In the genomic region with DNA sequence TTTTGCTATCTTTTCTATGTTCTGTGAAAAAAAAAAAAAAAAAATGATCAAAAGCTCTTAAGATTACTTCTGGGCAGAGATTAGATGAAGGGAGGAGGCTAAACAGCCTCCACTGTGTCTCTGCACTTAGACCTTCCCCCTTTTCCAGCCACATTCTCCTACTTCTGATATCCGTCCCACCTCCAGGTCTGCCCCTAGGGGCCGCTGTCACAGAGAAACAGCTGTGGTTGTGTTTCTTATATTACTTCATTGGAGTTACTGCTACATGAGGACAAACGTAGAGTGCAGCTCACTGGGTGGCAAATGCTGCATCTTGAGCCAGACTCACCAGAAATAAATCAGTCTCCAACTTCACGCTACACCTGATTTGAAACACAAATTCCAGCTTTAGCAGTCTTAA, we compare ENCODE assay signal across 8 cellular contexts.
DNase-seq lines count a peak whose midpoint lies in the region; ATAC-seq, FAIRE-seq and TF ChIP-seq lines count a peak whose summit lies in the region.

No MANE protein-coding gene starts in this region.

- no peak for FAIRE-seq in endothelial cell of umbilical vein (lab: Jason Lieb, UNC)

- TF ChIP-seq POLR2A in endothelial cell of umbilical vein (IDR thresholded peaks at IDR 0.05; ENCODE audit: low read depth, low read length) (no peak), spleen (IDR thresholded peaks at IDR 0.05) (no peak), esophagus squamous epithelium (IDR thresholded peaks at IDR 0.05) (no peak)

- no peaks in the 10 kb centered on the region for H3K9me1 ChIP-seq in endothelial cell of umbilical vein (replicated peaks; ENCODE audit: control insufficient read depth, extremely low read depth, insufficient read depth, low read length)

- H4K20me1 ChIP-seq in PC-9 (ENCODE audit: insufficient read depth) (no peaks in the 10 kb centered on the region), endothelial cell of umbilical vein (replicated peaks; ENCODE audit: control insufficient read depth, extremely low read depth, insufficient read depth, low read length) (no peaks in the 10 kb centered on the region)

- POLR2A ChIA-PET in PC-9 (lab: Charles Lee; ENCODE audit: unreplicated experiment) (no interaction called here), endothelial cell of umbilical vein (lab: Charles Lee) (no interaction called here)

- H2AFZ ChIP-seq in PC-9 = no peak overlapping the region
- H2AFZ ChIP-seq in endothelial cell of umbilical vein (ENCODE audit: low read depth, low read length) = no peak overlapping the region

- DNase-seq in AG20443 (ENCODE audit: low spot score) (peak; percentile 34), PC-9 (peak in 1 of 2 experiments; percentile 8), endothelial cell of umbilical vein (ENCODE audit: low read depth, low spot score) (peak; percentile 31), spleen (no peak), esophagus squamous epithelium (lab: John Stamatoyannopoulos, UW) (no peak)
- DNase-seq in effector CD4-positive, alpha-beta T cell = no peak

- H3K27ac ChIP-seq in PC-9 (no peak overlapping the region), endothelial cell of umbilical vein (ENCODE audit: insufficient read depth, low read depth, low read length) (no peak overlapping the region), spleen (no peak overlapping the region), esophagus squamous epithelium (no peak overlapping the region)

- peak; percentile 73 for ATAC-seq in GM18499 (IDR thresholded peaks at IDR 0.05; ENCODE audit: insufficient read depth, unreplicated experiment)
- peak; percentile 78 for ATAC-seq in HG02981 (IDR thresholded peaks at IDR 0.05; ENCODE audit: unreplicated experiment)

- H3K4me1 ChIP-seq in PC-9 (replicated peaks; ENCODE audit: insufficient read depth) (no peaks in the 10 kb centered on the region), endothelial cell of umbilical vein (ENCODE audit: control insufficient read depth, extremely low read depth, insufficient read depth, low read length) (no peaks in the 10 kb centered on the region), spleen (no peaks in the 10 kb centered on the region), esophagus squamous epithelium (peaks cover 0 to 6% (median 0%) of the 10 kb centered on the region in 3 donors)

- no TSS peak for BruUV-seq in PC-9 (replicated peaks; lab: Mats Ljungman, UMichigan)
- no TSS peak for BruUV-seq in endothelial cell of umbilical vein (replicated peaks; lab: Mats Ljungman, UMichigan)

- H3K9ac ChIP-seq in endothelial cell of umbilical vein (replicated peaks; ENCODE audit: extremely low read depth, insufficient read depth, low read length) = no peak overlapping the region

- H3K36me3 ChIP-seq in PC-9 (ENCODE audit: low read depth) (no peaks in the 10 kb centered on the region), endothelial cell of umbilical vein (ENCODE audit: control insufficient read depth in 2 of 2, extremely low read depth in 1 of 2, insufficient read depth in 2 of 2, low read length in 2 of 2) (no peaks in the 10 kb centered on the region), spleen (no peaks in the 10 kb centered on the region), esophagus squamous epithelium (no peaks in the 10 kb centered on the region)

- H3F3A ChIP-seq in PC-9 (ENCODE audit: insufficient read depth, low read depth) = no peaks in the 10 kb centered on the region

- intact Hi-C loops in PC-9 (cut with micrococcal nuclease; ENCODE audit: unreplicated experiment) = no loop called here
- intact Hi-C loops in endothelial cell of umbilical vein (cut with micrococcal nuclease) = no loop called here
- intact Hi-C loops in spleen (cut with DNase I; ENCODE audit: low total_unique reads) = no loop called here
- intact Hi-C loops in esophagus squamous epithelium (cut with DNase I) = no loop called here

- no peaks in the 10 kb centered on the region for H3K9me3 ChIP-seq in PC-9 (ENCODE audit: insufficient read depth, low read depth)
- H3K9me3 ChIP-seq in endothelial cell of umbilical vein (replicated peaks; ENCODE audit: control insufficient read depth, insufficient read depth, low read length) = no peaks in the 10 kb centered on the region
- H3K9me3 ChIP-seq in spleen = peaks cover 0 to 4% (median 0%) of the 10 kb centered on the region in 8 donors
- H3K9me3 ChIP-seq in esophagus squamous epithelium = no peaks in the 10 kb centered on the region

- H3K27me3 ChIP-seq in PC-9 (ENCODE audit: insufficient read depth, low read depth) = no peaks in the 10 kb centered on the region
- H3K27me3 ChIP-seq in endothelial cell of umbilical vein (ENCODE audit: control insufficient read depth in 2 of 2, insufficient read depth in 2 of 2, low read length in 2 of 2) = no peaks in the 10 kb centered on the region
- H3K27me3 ChIP-seq in spleen (replicated peaks in 1 of 7) = no peaks in the 10 kb centered on the region
- H3K27me3 ChIP-seq in esophagus squamous epithelium = no peaks in the 10 kb centered on the region

- WGBS in spleen, 5 donors = 42 to 52% (median 46%) methylated on average over 4 of the region's 4 CpGs
- WGBS in esophagus squamous epithelium, 2 donors = 45 to 48% methylated on average over 4 of the region's 4 CpGs

- TF ChIP-seq CTCF in PC-9 (conservative IDR thresholded peaks at IDR 0.05) (peak; percentile 78), endothelial cell of umbilical vein (IDR thresholded peaks at IDR 0.05; ENCODE audit: extremely low read depth in 1 of 2, insufficient read depth in 1 of 2, low read depth in 1 of 2, low read length in 2 of 2) (peak; percentile 61 to 64), spleen (IDR thresholded peaks at IDR 0.05 in 8 of 11, conservative IDR thresholded peaks at IDR 0.05 in 3 of 11) (peak in 6 of 11 experiments; percentile 10 to 35 (median 32)), esophagus squamous epithelium (IDR thresholded peaks at IDR 0.05) (peak in 2 of 6 experiments; percentile 25 to 40)

- H3K4me3 ChIP-seq in PC-9 = no peak overlapping the region
- H3K4me3 ChIP-seq in endothelial cell of umbilical vein (replicated peaks in 1 of 3; ENCODE audit: insufficient read depth in 1 of 3, low read depth in 1 of 3, low read length in 3 of 3) = no peak overlapping the region
- no peak overlapping the region for H3K4me3 ChIP-seq in spleen
- H3K4me3 ChIP-seq in esophagus squamous epithelium = no peak overlapping the region

- no peaks in the 10 kb centered on the region for H3K9me2 ChIP-seq in PC-9 (ENCODE audit: insufficient read depth)

- CTCF ChIA-PET in PC-9 (lab: Charles Lee) (no interaction called here), endothelial cell of umbilical vein (lab: Charles Lee) (interaction anchor here (0.5 to 2.5 kb wide), 17 partner anchors 8 to 1261 kb away, joined by 3 to 14 read pairs (median 3); no protein-coding TSS in a partner anchor)

- no peak overlapping the region for H3K4me2 ChIP-seq in PC-9
- no peak overlapping the region for H3K4me2 ChIP-seq in endothelial cell of umbilical vein (ENCODE audit: insufficient read depth, low read length)

- H3K79me2 ChIP-seq in PC-9 (ENCODE audit: low read depth) (no peaks in the 10 kb centered on the region), endothelial cell of umbilical vein (ENCODE audit: control insufficient read depth, insufficient read depth, low read length) (no peaks in the 10 kb centered on the region)

- dilution Hi-C loops in endothelial cell of umbilical vein (cut with MboI; ENCODE audit: extremely low pct_ligation_motif_present, low sequenced_read_pairs) = no loop called here

TF ChIP-seq in endothelial cell of umbilical vein, 7 proteins besides CTCF, POLR2A, EP300 and RAD21:
- TF ChIP-seq FOS (IDR thresholded peaks at IDR 0.05; ENCODE audit: borderline replicate concordance, insufficient read depth, low read length) (no peak), EZH2 (IDR thresholded peaks at IDR 0.05; ENCODE audit: borderline replicate concordance, low read depth, low read length, severe bottlenecking) (no peak)

Comparison
In these comparisons a context has a peak if more than half of its experiments do, and no peak if none do; other contexts are left out.
1. DNase-seq: peak in AG20443 (single experiment) and endothelial cell of umbilical vein (single experiment); none in spleen (single experiment), esophagus squamous epithelium (single experiment) and effector CD4-positive, alpha-beta T cell (single experiment).